Comparison of ENCODE assay signal across 8 cellular contexts in the genomic region with DNA sequence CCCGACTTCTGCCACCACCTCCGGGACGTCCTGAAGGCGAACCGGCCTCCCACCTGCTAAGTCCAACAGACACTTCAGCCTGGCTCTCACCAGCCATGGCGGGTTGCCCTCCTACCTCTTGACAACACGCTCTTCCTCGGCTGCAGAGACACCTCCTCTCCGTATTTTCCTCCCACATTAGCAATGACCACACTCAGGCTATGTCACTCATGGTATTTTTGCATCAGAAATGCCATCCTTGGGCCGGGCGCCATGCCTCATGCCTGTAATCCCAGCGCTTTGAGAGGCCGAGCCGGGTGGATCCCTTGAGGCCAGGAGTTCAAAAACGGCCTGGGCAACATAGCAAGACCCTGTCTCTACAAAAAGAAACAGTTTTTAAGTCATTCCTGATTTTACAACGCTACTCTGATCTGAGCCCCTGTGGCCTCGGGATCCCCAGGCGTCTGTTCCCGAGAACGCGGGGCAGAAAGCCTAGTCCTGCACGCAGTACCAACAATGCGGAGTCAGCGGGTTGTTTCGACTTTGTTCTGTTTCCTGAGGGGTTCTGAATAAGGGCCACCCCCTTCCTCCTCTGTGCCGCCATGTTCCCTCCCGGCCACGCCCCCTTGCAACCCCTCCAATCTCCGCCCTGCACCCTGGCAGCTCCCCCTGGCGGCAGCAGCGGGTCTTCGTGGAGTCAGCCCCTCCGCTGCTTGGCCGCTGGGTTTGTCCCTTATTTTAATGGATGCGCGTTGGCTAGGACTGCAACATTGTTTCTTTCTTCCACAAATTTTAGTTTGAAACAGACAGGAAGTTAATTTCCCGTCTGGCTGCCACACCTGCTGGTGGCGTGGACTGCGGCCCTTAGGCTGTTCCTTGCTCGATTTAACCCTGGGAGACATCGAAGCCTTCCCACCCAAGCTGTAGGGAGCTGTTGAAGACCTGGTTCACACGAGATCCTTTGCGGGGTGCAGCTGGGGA. TPM values are rescaled to one million over a fixed set of nuclear protein-coding genes. Genes with fewer than 3 reads are reported as not detected.
DNase-seq lines count a peak whose midpoint lies in the region; ATAC-seq and TF ChIP-seq lines count a peak whose summit lies in the region.

No MANE protein-coding gene starts in this region.

- peak overlapping the region; percentile 43 to 64 for H3K4me3 ChIP-seq in DND-41 (ENCODE audit: low read depth in 1 of 2, low read length in 2 of 2)
- peak overlapping the region; percentile 47; the same call in 1 of the 2 replicates for H3K4me3 ChIP-seq in GM23338

- ATAC-seq in DND-41 (ENCODE audit: insufficient read depth, low read depth) (peak; percentile 98), GM23338 (peak; percentile 98), HG03469 (IDR thresholded peaks at IDR 0.05; ENCODE audit: unreplicated experiment) (no peak)

- TF ChIP-seq CTCF in DND-41 (IDR thresholded peaks at IDR 0.05; ENCODE audit: borderline replicate concordance, extremely low read depth, low read length, poor library complexity, severe bottlenecking) = peak; percentile 99
- peak; percentile 93 to 98 for TF ChIP-seq CTCF in GM23338 (conservative IDR thresholded peaks at IDR 0.05; ENCODE audit: low read depth in 2 of 2)

- H3K4me2 ChIP-seq in DND-41 (ENCODE audit: insufficient read depth, low read length) = peak overlapping the region; percentile 72
- H3K4me2 ChIP-seq in GM23338 = peak overlapping the region; percentile 72

- H3K4me1 Mint-ChIP-seq in GM23338 = peaks cover 8% of the 10 kb centered on the region
- H3K4me1 Mint-ChIP-seq in activated CD4-positive, alpha-beta memory T cell treated with anti-CD3 and anti-CD28 coated beads for 36 hours (ENCODE audit: low read depth) = peaks cover 13% of the 10 kb centered on the region

- H4K20me1 ChIP-seq in DND-41 (ENCODE audit: insufficient read depth, low read length) (no peaks in the 10 kb centered on the region), GM23338 (replicated peaks; ENCODE audit: insufficient read depth) (no peaks in the 10 kb centered on the region)

- peak overlapping the region; percentile 89 for H3K27ac Mint-ChIP-seq in GM23338
- H3K27ac Mint-ChIP-seq in activated CD4-positive, alpha-beta memory T cell treated with anti-CD3 and anti-CD28 coated beads for 36 hours = peak overlapping the region; percentile 91

- H2AFZ ChIP-seq in DND-41 (ENCODE audit: low read depth, low read length) (peak overlapping the region; percentile 99), GM23338 (peak overlapping the region; percentile 96; the same call in 1 of the 2 replicates)

- peak overlapping the region; percentile 75 for H3K9ac ChIP-seq in DND-41 (ENCODE audit: low read depth, low read length)

- CTCF ChIA-PET in activated CD4-positive, alpha-beta memory T cell treated with anti-CD3 and anti-CD28 coated beads for 36 hours (lab: Charles Lee) = interaction anchor here (0.7 to 3.3 kb wide), 22 partner anchors 9 to 352 kb away, joined by 3 to 37 read pairs (median 5); partner anchors contain the start of genes COX19, GPER1, GPR146 and ZFAND2A

- intact Hi-C loops in activated CD4-positive, alpha-beta memory T cell treated with anti-CD3 and anti-CD28 coated beads for 36 hours (cut with micrococcal nuclease) = loop anchor here (1.0 to 2.0 kb wide), 2 partner anchors 9 to 31 kb away; partner anchors contain the start of gene ZFAND2A

- H3K36me3 Mint-ChIP-seq in GM23338 (ENCODE audit: low read depth) = peaks cover 12% of the 10 kb centered on the region; the same call in 1 of the 3 replicates
- no peaks in the 10 kb centered on the region for H3K36me3 Mint-ChIP-seq in activated CD4-positive, alpha-beta memory T cell treated with anti-CD3 and anti-CD28 coated beads for 36 hours

- H3F3A ChIP-seq in GM23338 (replicated peaks; ENCODE audit: low read depth) = no peaks in the 10 kb centered on the region

- 0 out of 2 replicates have a peak, but pooled peaks cover 4% of the 10 kb centered on the region for H3K9me2 ChIP-seq in GM23338 (ENCODE audit: insufficient read depth)

- peak overlapping the region; percentile 66 for H3K4me3 Mint-ChIP-seq in GM23338
- peak overlapping the region; percentile 85 for H3K4me3 Mint-ChIP-seq in activated CD4-positive, alpha-beta memory T cell treated with anti-CD3 and anti-CD28 coated beads for 36 hours

- no peaks in the 10 kb centered on the region for H3K27me3 ChIP-seq in DND-41 (ENCODE audit: insufficient read depth, low read length, poor library complexity)
- no peaks in the 10 kb centered on the region for H3K27me3 ChIP-seq in GM23338 (ENCODE audit: insufficient read depth)

- H3K79me2 ChIP-seq in DND-41 (ENCODE audit: insufficient read depth, low read length) = peaks cover 6% of the 10 kb centered on the region
- H3K79me2 ChIP-seq in GM23338 (replicated peaks; ENCODE audit: insufficient read depth) = no peaks in the 10 kb centered on the region

- H3K27ac ChIP-seq in DND-41 (ENCODE audit: low read length) (peak overlapping the region; percentile 87), GM23338 (ENCODE audit: low read depth) (peak overlapping the region; percentile 80; the same call in 1 of the 2 replicates)

- 0 out of 2 replicates have a peak, but pooled peaks cover 1% of the 10 kb centered on the region for H3K36me3 ChIP-seq in DND-41 (ENCODE audit: insufficient read depth, low read length)
- no peaks in the 10 kb centered on the region for H3K36me3 ChIP-seq in GM23338 (ENCODE audit: insufficient read depth)

- H3K27me3 Mint-ChIP-seq in GM23338 (ENCODE audit: insufficient read depth, low read depth, poor library complexity) = peaks cover 20% of the 10 kb centered on the region
- H3K27me3 Mint-ChIP-seq in activated CD4-positive, alpha-beta memory T cell treated with anti-CD3 and anti-CD28 coated beads for 36 hours = no peaks in the 10 kb centered on the region

- DNase-seq in DND-41 = peak; percentile 95
- DNase-seq in GM23338 (ENCODE audit: low spot score) = peak; percentile 98
- peak; percentile 35 for DNase-seq in NCI-H510A (lab: John Stamatoyannopoulos, UW)
- DNase-seq in activated CD4-positive, alpha-beta memory T cell treated with anti-CD3 and anti-CD28 coated beads for 36 hours = peak; percentile 98
- peak; percentile 92 for DNase-seq in effector CD4-positive, alpha-beta T cell
- DNase-seq in mesenteric fat pad (ENCODE audit: low spot score) = peak; percentile 93
- peak; percentile 84 to 89 for DNase-seq in stimulated activated CD8-positive, alpha-beta memory T cell treated with anti-CD3 and anti-CD28 coated beads, Interleukin-2, amount 100 ng/mL, for 1 hour (ENCODE audit: low read depth in 2 of 2)

- peaks cover 14% of the 10 kb centered on the region; the same call in 2 of the 3 replicates for H3K9me3 Mint-ChIP-seq in GM23338
- H3K9me3 Mint-ChIP-seq in activated CD4-positive, alpha-beta memory T cell treated with anti-CD3 and anti-CD28 coated beads for 36 hours = no peaks in the 10 kb centered on the region

- H3K4me1 ChIP-seq in DND-41 (ENCODE audit: insufficient read depth, low read length) (peaks cover 27% of the 10 kb centered on the region), GM23338 (ENCODE audit: insufficient read depth) (no peaks in the 10 kb centered on the region)

- no peaks in the 10 kb centered on the region for H3K9me3 ChIP-seq in DND-41 (ENCODE audit: insufficient read depth, low read length, severe bottlenecking)

- POLR2A ChIA-PET in activated CD4-positive, alpha-beta memory T cell treated with anti-CD3 and anti-CD28 coated beads for 36 hours (lab: Charles Lee) = interaction anchor here (2.0 kb wide), 1 partner anchor 9 kb away, joined by 8 read pairs; the partner anchor contains the start of gene ZFAND2A

TF ChIP-seq in GM23338, 12 proteins besides CTCF, POLR2A, EP300 and RAD21 (continues in another document):
- TF ChIP-seq CREB1 (CRISPR knock-in tag; IDR thresholded peaks at IDR 0.05; ENCODE audit: low read depth) (no peak), ETS1 (IDR thresholded peaks at IDR 0.05) (0 out of 2 replicates have a peak, but pooled peaks have one; percentile 29)

RNA-seq across cellular contexts. Expression of gene ZFAND2A, which starts 9.7 kb away (rescaled TPM):
- 14.4 and 15.3 TPM in 2 replicates for total RNA-seq in GM23338 (2014; rRNA removed; shearing (Covaris generic))
- 29.2 and 30.3 TPM in 2 replicates for polyA plus RNA-seq in GM23338 (2016; fragmentation: Nextera tagmentation; extraction: Ambion mirVana)
- 10 to 100 TPM; 24.1 to 27.5 TPM for total RNA-seq in activated CD4-positive, alpha-beta memory T cell treated with anti-CD3 and anti-CD28 coated beads for 36 hours
- total RNA-seq in mesenteric fat pad = 23.7 TPM

Comparison
In these comparisons a context has a peak if more than half of its experiments do, and no peak if none do; other contexts are left out.
1. DNase-seq: peak in every context shown above with its lines; median percentile 98 in GM23338; 98 in activated CD4-positive, alpha-beta memory T cell treated with anti-CD3 and anti-CD28 coated beads for 36 hours; 95 in DND-41; 93 in mesenteric fat pad; 92 in effector CD4-positive, alpha-beta T cell; 86 in stimulated activated CD8-positive, alpha-beta memory T cell treated with anti-CD3 and anti-CD28 coated beads, Interleukin-2, amount 100 ng/mL, for 1 hour; 35 in NCI-H510A.